1 cellular context compared by ENCODE assay signal in the genomic region with DNA sequence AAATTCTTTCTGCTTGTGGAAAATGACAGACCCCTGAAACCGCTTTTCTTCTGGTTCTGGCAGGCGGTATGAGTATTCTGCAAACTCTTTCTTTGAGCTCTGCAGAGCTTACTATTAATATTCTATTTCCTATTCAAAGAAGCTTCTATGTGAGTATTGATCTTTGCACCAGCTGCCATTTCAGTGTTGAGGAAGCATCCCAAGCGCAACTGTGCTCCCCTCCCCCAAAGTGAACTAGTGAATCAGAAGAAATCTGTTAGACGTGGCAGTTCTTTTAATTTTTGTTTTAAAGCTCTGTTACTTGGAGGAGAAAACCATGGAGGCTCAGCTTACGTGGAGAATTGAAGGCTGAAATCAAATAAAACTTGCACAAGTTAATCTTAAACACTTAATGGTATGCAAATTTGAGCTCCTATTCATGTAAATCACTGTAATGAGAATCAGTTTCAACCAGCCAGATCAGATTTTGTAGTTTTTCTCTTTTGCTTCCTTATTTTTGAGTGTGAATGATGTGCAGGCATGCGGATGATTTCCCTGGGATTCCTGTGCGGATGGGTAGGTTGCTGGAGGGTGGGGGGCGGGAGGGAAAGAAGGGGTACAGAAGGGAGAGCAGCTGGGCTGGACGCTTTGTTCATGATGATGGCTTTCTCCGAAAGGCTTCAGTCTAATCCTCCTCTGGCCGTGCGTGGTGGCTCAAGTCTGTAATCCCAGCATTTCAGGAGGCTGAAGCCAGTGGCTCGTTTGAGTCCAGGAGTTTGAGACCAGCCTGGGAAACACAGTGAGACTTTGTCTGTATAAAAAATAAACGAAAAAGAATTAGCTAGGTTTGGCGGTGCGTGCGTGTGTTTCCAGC.
TF ChIP-seq lines count a peak whose summit lies in the region.

No MANE protein-coding gene starts in this region.

TF ChIP-seq in HepG2, 621 proteins besides CTCF, POLR2A, EP300 and RAD21:
- TF ChIP-seq ZNF468 (CRISPR knock-in tag; IDR thresholded peaks at IDR 0.05) (no peak), NR2F6 (IDR thresholded peaks at IDR 0.05) (no peak), NR2F6 (CRISPR knock-in tag; IDR thresholded peaks at IDR 0.05) (no peak), HNF4G (IDR thresholded peaks at IDR 0.05; ENCODE audit: borderline replicate concordance, low read depth, low read length) (no peak), HNF4G (CRISPR knock-in tag; IDR thresholded peaks at IDR 0.05; ENCODE audit: borderline replicate concordance, low read depth) (no peak), MAFK (conservative IDR thresholded peaks at IDR 0.05 in 1 of 2, IDR thresholded peaks at IDR 0.05 in 1 of 2; ENCODE audit: low read length in 2 of 2) (no peak), JUNB (CRISPR knock-in tag; IDR thresholded peaks at IDR 0.05; ENCODE audit: borderline replicate concordance) (no peak), ARID2 (CRISPR knock-in tag; IDR thresholded peaks at IDR 0.05; ENCODE audit: borderline replicate concordance) (no peak), MAF1 (CRISPR knock-in tag; IDR thresholded peaks at IDR 0.05; ENCODE audit: borderline replicate concordance) (no peak), ZNF782 (CRISPR knock-in tag; IDR thresholded peaks at IDR 0.05; ENCODE audit: borderline replicate concordance) (no peak), KDM5A (IDR thresholded peaks at IDR 0.05; ENCODE audit: borderline replicate concordance, low read length) (no peak), ZNF543 (CRISPR knock-in tag; IDR thresholded peaks at IDR 0.05) (no peak), NPAS2 (CRISPR knock-in tag; IDR thresholded peaks at IDR 0.05; ENCODE audit: borderline replicate concordance) (no peak), ZNF672 (CRISPR knock-in tag; IDR thresholded peaks at IDR 0.05) (no peak), ZBTB7A (CRISPR knock-in tag; IDR thresholded peaks at IDR 0.05) (no peak), CCAR2 (optimal IDR thresholded peaks at IDR 0.05; ENCODE audit: low read depth, low read length) (no peak), NAIF1 (CRISPR knock-in tag; IDR thresholded peaks at IDR 0.05; ENCODE audit: borderline replicate concordance) (no peak), ZNF367 (CRISPR knock-in tag; IDR thresholded peaks at IDR 0.05; ENCODE audit: borderline replicate concordance) (no peak)
- TF ChIP-seq, protein P1, sequence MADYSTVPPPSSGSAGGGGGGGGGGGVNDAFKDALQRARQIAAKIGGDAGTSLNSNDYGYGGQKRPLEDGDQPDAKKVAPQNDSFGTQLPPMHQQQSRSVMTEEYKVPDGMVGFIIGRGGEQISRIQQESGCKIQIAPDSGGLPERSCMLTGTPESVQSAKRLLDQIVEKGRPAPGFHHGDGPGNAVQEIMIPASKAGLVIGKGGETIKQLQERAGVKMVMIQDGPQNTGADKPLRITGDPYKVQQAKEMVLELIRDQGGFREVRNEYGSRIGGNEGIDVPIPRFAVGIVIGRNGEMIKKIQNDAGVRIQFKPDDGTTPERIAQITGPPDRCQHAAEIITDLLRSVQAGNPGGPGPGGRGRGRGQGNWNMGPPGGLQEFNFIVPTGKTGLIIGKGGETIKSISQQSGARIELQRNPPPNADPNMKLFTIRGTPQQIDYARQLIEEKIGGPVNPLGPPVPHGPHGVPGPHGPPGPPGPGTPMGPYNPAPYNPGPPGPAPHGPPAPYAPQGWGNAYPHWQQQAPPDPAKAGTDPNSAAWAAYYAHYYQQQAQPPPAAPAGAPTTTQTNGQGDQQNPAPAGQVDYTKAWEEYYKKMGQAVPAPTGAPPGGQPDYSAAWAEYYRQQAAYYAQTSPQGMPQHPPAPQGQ (CRISPR knock-in tag; IDR thresholded peaks at IDR 0.05; ENCODE audit: borderline replicate concordance), result no peak
- TF ChIP-seq, protein P2, sequence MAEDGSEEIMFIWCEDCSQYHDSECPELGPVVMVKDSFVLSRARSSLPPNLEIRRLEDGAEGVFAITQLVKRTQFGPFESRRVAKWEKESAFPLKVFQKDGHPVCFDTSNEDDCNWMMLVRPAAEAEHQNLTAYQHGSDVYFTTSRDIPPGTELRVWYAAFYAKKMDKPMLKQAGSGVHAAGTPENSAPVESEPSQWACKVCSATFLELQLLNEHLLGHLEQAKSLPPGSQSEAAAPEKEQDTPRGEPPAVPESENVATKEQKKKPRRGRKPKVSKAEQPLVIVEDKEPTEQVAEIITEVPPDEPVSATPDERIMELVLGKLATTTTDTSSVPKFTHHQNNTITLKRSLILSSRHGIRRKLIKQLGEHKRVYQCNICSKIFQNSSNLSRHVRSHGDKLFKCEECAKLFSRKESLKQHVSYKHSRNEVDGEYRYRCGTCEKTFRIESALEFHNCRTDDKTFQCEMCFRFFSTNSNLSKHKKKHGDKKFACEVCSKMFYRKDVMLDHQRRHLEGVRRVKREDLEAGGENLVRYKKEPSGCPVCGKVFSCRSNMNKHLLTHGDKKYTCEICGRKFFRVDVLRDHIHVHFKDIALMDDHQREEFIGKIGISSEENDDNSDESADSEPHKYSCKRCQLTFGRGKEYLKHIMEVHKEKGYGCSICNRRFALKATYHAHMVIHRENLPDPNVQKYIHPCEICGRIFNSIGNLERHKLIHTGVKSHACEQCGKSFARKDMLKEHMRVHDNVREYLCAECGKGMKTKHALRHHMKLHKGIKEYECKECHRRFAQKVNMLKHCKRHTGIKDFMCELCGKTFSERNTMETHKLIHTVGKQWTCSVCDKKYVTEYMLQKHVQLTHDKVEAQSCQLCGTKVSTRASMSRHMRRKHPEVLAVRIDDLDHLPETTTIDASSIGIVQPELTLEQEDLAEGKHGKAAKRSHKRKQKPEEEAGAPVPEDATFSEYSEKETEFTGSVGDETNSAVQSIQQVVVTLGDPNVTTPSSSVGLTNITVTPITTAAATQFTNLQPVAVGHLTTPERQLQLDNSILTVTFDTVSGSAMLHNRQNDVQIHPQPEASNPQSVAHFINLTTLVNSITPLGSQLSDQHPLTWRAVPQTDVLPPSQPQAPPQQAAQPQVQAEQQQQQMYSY (CRISPR knock-in tag; IDR thresholded peaks at IDR 0.05), result no peak
- TF ChIP-seq, protein P3, sequence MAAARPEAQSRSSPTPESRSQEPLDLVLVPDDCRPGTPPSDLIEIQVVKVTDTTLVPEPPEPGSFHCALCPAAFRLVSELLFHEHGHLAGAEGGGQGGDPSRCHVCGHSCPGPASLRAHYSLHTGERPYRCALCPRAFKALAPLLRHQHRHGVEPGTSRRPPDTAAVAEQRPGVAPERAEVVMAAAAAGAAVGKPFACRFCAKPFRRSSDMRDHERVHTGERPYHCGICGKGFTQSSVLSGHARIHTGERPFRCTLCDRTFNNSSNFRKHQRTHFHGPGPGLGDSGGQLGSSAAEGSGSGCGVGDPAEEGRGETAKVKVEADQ (CRISPR knock-in tag; IDR thresholded peaks at IDR 0.05; ENCODE audit: borderline replicate concordance), result no peak
